In the genomic region with DNA sequence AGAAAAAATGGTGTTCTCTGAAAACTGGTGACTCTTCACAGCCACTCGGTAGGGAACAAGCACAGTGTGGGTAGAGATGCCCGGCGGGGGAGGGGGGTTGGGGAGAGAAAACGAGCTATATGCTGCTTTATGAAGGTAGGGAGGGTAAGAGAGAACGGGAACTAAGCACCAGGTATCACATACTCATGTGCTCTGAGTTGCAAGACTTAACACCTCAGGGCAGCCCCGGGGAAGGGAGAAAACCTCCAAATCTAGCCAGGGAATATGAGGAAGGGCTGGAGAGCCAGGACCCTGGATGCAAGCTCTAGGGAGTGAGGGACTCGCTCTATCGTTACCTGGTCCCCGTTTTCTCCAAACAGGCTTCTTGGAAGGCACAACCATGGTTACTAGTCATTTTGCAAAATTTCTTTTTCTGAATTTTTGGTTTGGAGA, we compare ENCODE assay signal across 10 cellular contexts. TPM values are rescaled to one million over a fixed set of nuclear protein-coding genes. Genes with fewer than 3 reads are reported as not detected.
A peak's percentile ranks its signal among the peaks of the same experiment; 100 is the strongest.
DNase-seq lines count a peak whose midpoint lies in the region; ATAC-seq and TF ChIP-seq lines count a peak whose summit lies in the region.
"Had no signal": no experiment of that assay in that cellular context is flagged by ENCODE, and none has a peak within 500 bp of the region (broad histone marks: within the 10 kb centered on the region; RNA-seq: fewer than 3 reads in every experiment).

No MANE protein-coding gene starts in this region.

- TF ChIP-seq CTCF in lower lobe of right lung (IDR thresholded peaks at IDR 0.05), result no peak

- H3K27me3 ChIP-seq in lower lobe of right lung (ENCODE audit: low read depth) (no peaks in the 10 kb centered on the region), subcutaneous abdominal adipose tissue (ENCODE audit: control insufficient read depth in 5 of 5, insufficient read depth in 4 of 5, low read length in 5 of 5) (no peaks in the 10 kb centered on the region)

- DNase-seq in activated T-cell treated with anti-CD3 and anti-CD28 coated beads, Interleukin-2, amount 50 U/mL, for 4 hours, result no peak
- DNase-seq in activated T-cell treated with anti-CD3 and anti-CD28 coated beads for 4 hours (no peak), lower lobe of right lung (no peak), foreskin melanocyte (no peak), occipital lobe (lab: John Stamatoyannopoulos, UW) (no peak), SIG-M5 treated with dmso at 0.1 percent for 504 hours (lab: John Stamatoyannopoulos, UW; ENCODE audit: unreplicated experiment) (no peak)
- no peak for DNase-seq in activated T-cell treated with anti-CD3 and anti-CD28 coated beads, Interleukin-2, amount 50 U/mL, for 72 hours
- DNase-seq: AML-193, posterior cingulate gyrus had no signal

- peak overlapping the region; percentile 89 for H3K4me3 Mint-ChIP-seq in activated T-cell treated with anti-CD3 and anti-CD28 coated beads, Interleukin-2, amount 50 U/mL, for 4 hours
- H3K4me3 Mint-ChIP-seq in activated T-cell treated with anti-CD3 and anti-CD28 coated beads, Interleukin-2, amount 50 U/mL, for 72 hours, result peak overlapping the region; percentile 86 to 90

- H3K27ac Mint-ChIP-seq in activated T-cell treated with anti-CD3 and anti-CD28 coated beads, Interleukin-2, amount 50 U/mL, for 72 hours, result no peak overlapping the region

- peaks cover 96% of the 10 kb centered on the region for H3K4me1 ChIP-seq in lower lobe of right lung
- peaks cover 24 to 68% (median 67%) of the 10 kb centered on the region in 5 donors for H3K4me1 ChIP-seq in subcutaneous abdominal adipose tissue (ENCODE audit: control insufficient read depth in 5 of 5, insufficient read depth in 5 of 5, low read length in 5 of 5)

- H3K4me1 Mint-ChIP-seq in activated T-cell treated with anti-CD3 and anti-CD28 coated beads, Interleukin-2, amount 50 U/mL, for 4 hours (ENCODE audit: low read depth), result peaks cover 57% of the 10 kb centered on the region
- peaks cover 65% of the 10 kb centered on the region for H3K4me1 Mint-ChIP-seq in activated T-cell treated with anti-CD3 and anti-CD28 coated beads, Interleukin-2, amount 50 U/mL, for 72 hours (ENCODE audit: low read depth)

- intact Hi-C loops in lower lobe of right lung (cut with DNase I), result no loop called here

- ATAC-seq in activated T-cell treated with anti-CD3 and anti-CD28 coated beads, Interleukin-2, amount 50 U/mL, for 4 hours, result peak in 1 of 2 donors; percentile 2
- no peak for ATAC-seq in activated T-cell treated with anti-CD3 and anti-CD28 coated beads, Interleukin-2, amount 50 U/mL, for 72 hours (replicated peaks in 1 of 2)
- ATAC-seq in lower lobe of right lung, result no peak

- no peaks in the 10 kb centered on the region for H3K27me3 Mint-ChIP-seq in activated T-cell treated with anti-CD3 and anti-CD28 coated beads, Interleukin-2, amount 50 U/mL, for 4 hours (ENCODE audit: low read depth)
- H3K27me3 Mint-ChIP-seq in activated T-cell treated with anti-CD3 and anti-CD28 coated beads, Interleukin-2, amount 50 U/mL, for 72 hours (ENCODE audit: low read depth), result no peaks in the 10 kb centered on the region

- H3K9me3 ChIP-seq in lower lobe of right lung (no peaks in the 10 kb centered on the region), subcutaneous abdominal adipose tissue (ENCODE audit: control insufficient read depth in 5 of 5, low read length in 5 of 5) (no peaks in the 10 kb centered on the region)

- H3K9me3 Mint-ChIP-seq in activated T-cell treated with anti-CD3 and anti-CD28 coated beads, Interleukin-2, amount 50 U/mL, for 4 hours, result no peaks in the 10 kb centered on the region
- no peaks in the 10 kb centered on the region for H3K9me3 Mint-ChIP-seq in activated T-cell treated with anti-CD3 and anti-CD28 coated beads, Interleukin-2, amount 50 U/mL, for 72 hours

- peak overlapping the region; percentile 76 for H3K27ac ChIP-seq in lower lobe of right lung
- H3K27ac ChIP-seq in subcutaneous abdominal adipose tissue (ENCODE audit: low read depth, low read length), result peak overlapping the region; percentile 14

- peak overlapping the region in 1 of 5 donors; percentile 8 for H3K9ac ChIP-seq in subcutaneous abdominal adipose tissue (ENCODE audit: low read length in 5 of 5)

- no peaks in the 10 kb centered on the region for H3K36me3 ChIP-seq in lower lobe of right lung
- H3K36me3 ChIP-seq in subcutaneous abdominal adipose tissue (ENCODE audit: control insufficient read depth in 5 of 5, insufficient read depth in 5 of 5, low read length in 5 of 5), result peaks cover 0 to 8% (median 0%) of the 10 kb centered on the region in 5 donors

- H3K36me3 Mint-ChIP-seq in activated T-cell treated with anti-CD3 and anti-CD28 coated beads, Interleukin-2, amount 50 U/mL, for 4 hours (ENCODE audit: insufficient read depth), result peaks cover 12% of the 10 kb centered on the region
- H3K36me3 Mint-ChIP-seq in activated T-cell treated with anti-CD3 and anti-CD28 coated beads, Interleukin-2, amount 50 U/mL, for 72 hours (ENCODE audit: insufficient read depth in 2 of 2), result peaks cover 3 to 6% of the 10 kb centered on the region in 2 donors

- H3K4me3 ChIP-seq in lower lobe of right lung (peak overlapping the region; percentile 45), subcutaneous abdominal adipose tissue (ENCODE audit: low read depth in 1 of 5, low read length in 5 of 5) (peak overlapping the region in 4 of 5 donors; percentile 13 to 67 (median 56))

RNA-seq across cellular contexts. Expression of gene HIC1, which starts 35.3 kb away (rescaled TPM):
- total RNA-seq in activated T-cell treated with anti-CD3 and anti-CD28 coated beads, Interleukin-2, amount 50 U/mL, for 4 hours, result 10 to 100 TPM; 18.9 to 60.9 (median 31.5) TPM
- 10 to 100 TPM; 11.7 to 21.4 TPM for total RNA-seq in activated T-cell treated with anti-CD3 and anti-CD28 coated beads, Interleukin-2, amount 50 U/mL, for 72 hours
- 20.6 TPM for total RNA-seq in lower lobe of right lung
- total RNA-seq in occipital lobe, result 3.1 TPM

RNA-seq across cellular contexts. Expression of gene OVCA2, which starts 48.4 kb away (rescaled TPM):
- 10 to 100 TPM; 67.7 to 74.4 (median 70.7) TPM for total RNA-seq in activated T-cell treated with anti-CD3 and anti-CD28 coated beads, Interleukin-2, amount 50 U/mL, for 4 hours
- total RNA-seq in activated T-cell treated with anti-CD3 and anti-CD28 coated beads, Interleukin-2, amount 50 U/mL, for 72 hours, result 10 to 100 TPM; 29.0 to 33.3 TPM
- 20.3 TPM for total RNA-seq in lower lobe of right lung
- 15.8 TPM for total RNA-seq in occipital lobe
